ENCODE assay signal across 15 cellular contexts in the genomic region with DNA sequence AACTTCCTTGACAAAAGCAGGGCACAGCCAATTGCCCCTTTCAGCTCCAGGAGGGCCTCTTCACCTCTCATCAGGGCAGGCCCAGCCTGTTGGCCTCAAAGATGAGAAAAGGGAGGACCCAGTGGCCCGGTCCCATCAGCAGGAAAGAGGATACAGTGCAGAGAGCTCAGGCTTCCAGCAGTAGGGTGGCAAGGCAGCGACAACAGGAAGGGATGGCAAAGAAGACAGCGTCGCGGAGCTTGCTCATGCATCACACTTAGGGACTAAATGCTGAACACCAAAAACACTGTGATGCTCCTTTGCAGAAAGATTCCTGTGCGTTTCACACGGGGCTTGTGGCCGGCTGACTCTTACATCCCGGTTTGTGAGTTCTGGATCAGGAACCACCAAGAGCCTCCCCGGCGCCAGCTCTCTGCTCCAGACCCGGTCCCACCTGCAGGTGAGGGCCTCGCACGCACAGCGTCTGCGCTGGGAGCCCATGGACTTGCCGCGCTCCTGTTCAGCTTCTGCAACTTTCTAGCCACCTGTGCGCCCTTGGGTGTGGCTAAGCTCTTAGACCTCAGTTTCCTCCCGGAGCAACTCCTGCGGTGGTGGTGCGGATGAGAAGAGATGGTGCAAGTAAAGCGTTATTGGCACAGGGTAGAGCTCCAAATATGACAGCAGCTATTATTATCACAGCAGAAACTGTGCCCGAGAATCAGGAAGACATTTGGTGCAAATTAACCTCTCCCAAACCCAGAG. TPM values are rescaled to one million over a fixed set of nuclear protein-coding genes. Genes with fewer than 3 reads are reported as not detected.
DNase-seq lines count a peak whose midpoint lies in the region; ATAC-seq, FAIRE-seq and TF ChIP-seq lines count a peak whose summit lies in the region.
"Had no signal": no experiment of that assay in that cellular context is flagged by ENCODE, and none has a peak within 500 bp of the region (broad histone marks: within the 10 kb centered on the region; RNA-seq: fewer than 3 reads in every experiment).

No MANE protein-coding gene starts in this region.

- no peak overlapping the region for H2BK120ac ChIP-seq in H1 (replicated peaks; ENCODE audit: low read depth, low read length)

- H4K20me1 ChIP-seq in H1 (replicated peaks in 1 of 2; ENCODE audit: control insufficient read depth in 1 of 2, insufficient read depth in 2 of 2, low read length in 2 of 2): no peaks in the 10 kb centered on the region

- H3K18ac ChIP-seq in H1 (ENCODE audit: extremely low read depth, low read length): no peak overlapping the region

- H3K9ac ChIP-seq in H1 (replicated peaks in 1 of 4; ENCODE audit: extremely low read depth in 1 of 4, low read depth in 3 of 4, low read length in 3 of 4): no peak overlapping the region

- CTCF ChIA-PET in H1 (lab: Charles Lee; ENCODE audit: partially characterized antibody): interaction anchor here (0.9 to 1.4 kb wide), 6 partner anchors 15 to 177 kb away, joined by 3 to 4 read pairs (median 3); partner anchors contain the start of genes CFAP251 and LRRC43

- POLR2A ChIA-PET in H1 (lab: Charles Lee; ENCODE audit: partially characterized antibody): interaction anchor here (1.0 to 1.8 kb wide), 3 partner anchors 10 to 15 kb away, joined by 3 to 9 read pairs (median 3); no protein-coding TSS in a partner anchor

- H3K27ac ChIP-seq in H1 (ENCODE audit: low read depth, low read length) (no peak overlapping the region), esophagus squamous epithelium (no peak overlapping the region), prostate gland (no peak overlapping the region)
- H3K27ac ChIP-seq: 22Rv1, tibial nerve had no signal

- H3K4me3 ChIP-seq in H1 (ENCODE audit: extremely low read depth in 1 of 4, insufficient read depth in 2 of 4, low read depth in 3 of 4, low read length in 4 of 4) (no peak overlapping the region), esophagus squamous epithelium (no peak overlapping the region), prostate gland (no peak overlapping the region)
- H3K4me3 ChIP-seq: tibial nerve had no signal

- peaks cover 9% of the 10 kb centered on the region for H3K4me1 Mint-ChIP-seq in T-helper 1 cell treated with Interleukin-12 subunit alpha and Interleukin-12 subunit beta and Interleukin-4 antibody, amounts not matched to agents 30 μg/mL and 1 μg/mL, for 36 hours (ENCODE audit: low read depth)

- no peak overlapping the region for H3K4ac ChIP-seq in H1 (replicated peaks; ENCODE audit: insufficient read length, low read depth, low read length)

- no peak overlapping the region for H2BK12ac ChIP-seq in H1 (ENCODE audit: low read depth, low read length)

- H2AK5ac ChIP-seq in H1 (ENCODE audit: low read depth, low read length): no peak overlapping the region

- no peaks in the 10 kb centered on the region for H3K27me3 ChIP-seq in H1 (replicated peaks in 1 of 4; ENCODE audit: control insufficient read depth in 3 of 4, extremely low read depth in 1 of 4, insufficient read depth in 3 of 4, low read length in 3 of 4)
- peaks cover 0 to 96% (median 0%) of the 10 kb centered on the region in 4 donors for H3K27me3 ChIP-seq in esophagus squamous epithelium
- no peaks in the 10 kb centered on the region for H3K27me3 ChIP-seq in prostate gland (replicated peaks; ENCODE audit: insufficient read depth)
- H3K27me3 ChIP-seq: tibial nerve had no signal

- ATAC-seq in GM18867 (IDR thresholded peaks at IDR 0.05; ENCODE audit: unreplicated experiment): no peak

- 0 out of 2 replicates have a peak overlapping the region, but pooled peaks have one; percentile 29 for H2BK15ac ChIP-seq in H1 (ENCODE audit: low read length)

- H3K4me2 ChIP-seq in H1 (ENCODE audit: insufficient read depth in 1 of 2, low read depth in 2 of 2, low read length in 2 of 2): no peak overlapping the region

- peak; percentile 18 to 40 for DNase-seq in NOMO-1 (lab: John Stamatoyannopoulos, UW; ENCODE audit: unreplicated experiment in 2 of 2)
- no peak for DNase-seq in NOMO-1 treated with dmso at 0.1 percent for 144 hours (lab: John Stamatoyannopoulos, UW; ENCODE audit: unreplicated experiment)
- DNase-seq in GM19239 (ENCODE audit: insufficient read length, low spot score): no peak
- DNase-seq in H1 (ENCODE audit: low read depth in 1 of 2, low spot score in 2 of 2): no peak
- DNase-seq in esophagus squamous epithelium (lab: John Stamatoyannopoulos, UW): no peak
- DNase-seq in prostate gland (ENCODE audit: low spot score): no peak
- DNase-seq: activated CD8-positive, alpha-beta memory T cell treated with anti-CD3 and anti-CD28 coated beads, Interleukin-2, amount 50 U/mL, for 4 hours; effector CD8-positive, alpha-beta T cell; foreskin fibroblast; midbrain; NCI-H1105 treated with DMSO at 0.1 percent for 48 hours had no signal

- no peak overlapping the region for H3K56ac ChIP-seq in H1 (replicated peaks; ENCODE audit: insufficient read length, low read depth, low read length)

- no peaks in the 10 kb centered on the region for H3K79me2 ChIP-seq in H1 (ENCODE audit: control insufficient read depth in 1 of 2, insufficient read depth in 2 of 2, low read length in 2 of 2)

- peak; percentile 54 for FAIRE-seq in GM19239 (lab: Jason Lieb, UNC)
- no peak for FAIRE-seq in H1 (lab: Jason Lieb, UNC)

- H3K27ac Mint-ChIP-seq in T-helper 1 cell treated with Interleukin-12 subunit alpha and Interleukin-12 subunit beta and Interleukin-4 antibody, amounts not matched to agents 30 μg/mL and 1 μg/mL, for 36 hours: no peak overlapping the region

- no peaks in the 10 kb centered on the region for H3K23me2 ChIP-seq in H1 (ENCODE audit: low read depth, low read length)

- no peaks in the 10 kb centered on the region for H3K9me3 ChIP-seq in H1 (ENCODE audit: insufficient read depth in 2 of 2, low read depth in 1 of 2, low read length in 1 of 2)
- H3K9me3 ChIP-seq in esophagus squamous epithelium: no peaks in the 10 kb centered on the region
- no peaks in the 10 kb centered on the region for H3K9me3 ChIP-seq in prostate gland
- H3K9me3 ChIP-seq: tibial nerve had no signal

- 92% methylated on average over 24 of the region's 24 CpGs; no CpG with 5 or more reads in 1 of the 2 experiments for WGBS in H1 (ENCODE audit: extremely low coverage in 1 of 2, insufficient coverage in 1 of 2, insufficient read length in 1 of 2, insufficient replicate concordance in 2 of 2, low coverage in 1 of 2, low lambda C conversion rate in 2 of 2, missing lambda C conversion rate in 1 of 2), 2 experiments
- 85 to 91% methylated on average over 13 to 19 of the region's 24 CpGs for WGBS in esophagus squamous epithelium, 2 donors
- 86% methylated on average over 24 of the region's 24 CpGs for WGBS in prostate gland

- no peaks in the 10 kb centered on the region for H3K9me3 Mint-ChIP-seq in T-helper 1 cell treated with Interleukin-12 subunit alpha and Interleukin-12 subunit beta and Interleukin-4 antibody, amounts not matched to agents 30 μg/mL and 1 μg/mL, for 36 hours

- H3K14ac ChIP-seq in H1 (ENCODE audit: insufficient read length): no peak overlapping the region

- TF ChIP-seq CTCF in H1 (IDR thresholded peaks at IDR 0.05; ENCODE audit: control extremely low read depth in 1 of 3, insufficient read depth in 1 of 3, low read depth in 1 of 3, low read length in 3 of 3) (no peak), esophagus squamous epithelium (IDR thresholded peaks at IDR 0.05) (no peak), prostate gland (IDR thresholded peaks at IDR 0.05) (no peak)

- peak overlapping the region; percentile 60 for H3K4me3 Mint-ChIP-seq in T-helper 1 cell treated with Interleukin-12 subunit alpha and Interleukin-12 subunit beta and Interleukin-4 antibody, amounts not matched to agents 30 μg/mL and 1 μg/mL, for 36 hours

- H2AFZ ChIP-seq in H1 (ENCODE audit: low read length): no peak overlapping the region

- no peak overlapping the region for H4K91ac ChIP-seq in H1 (replicated peaks; ENCODE audit: insufficient read length, low read length)

- no peak for TF ChIP-seq RAD21 in H1 (IDR thresholded peaks at IDR 0.05 in 1 of 2, conservative IDR thresholded peaks at IDR 0.05 in 1 of 2; ENCODE audit: low read depth in 2 of 2, low read length in 2 of 2)

- TF ChIP-seq POLR2A in H1 (IDR thresholded peaks at IDR 0.05; ENCODE audit: control extremely low read depth in 1 of 2, low read depth in 2 of 2, low read length in 2 of 2) (no peak), esophagus squamous epithelium (IDR thresholded peaks at IDR 0.05) (no peak), prostate gland (IDR thresholded peaks at IDR 0.05) (no peak)

- intact Hi-C loops in esophagus squamous epithelium (cut with DNase I): no loop called here
- intact Hi-C loops in prostate gland (cut with DNase I): no loop called here

- H2BK5ac ChIP-seq in H1 (ENCODE audit: low read depth, low read length): no peak overlapping the region

- H2BK20ac ChIP-seq in H1 (ENCODE audit: low read length): no peak overlapping the region

- no peak overlapping the region for H4K8ac ChIP-seq in H1 (ENCODE audit: extremely low read depth, insufficient read depth, low read length)

- no peaks in the 10 kb centered on the region for H3K79me1 ChIP-seq in H1 (ENCODE audit: low read depth, low read length)

- TF ChIP-seq EP300 in H1 (IDR thresholded peaks at IDR 0.05; ENCODE audit: borderline replicate concordance in 1 of 2, low read depth in 2 of 2, low read length in 2 of 2): no peak

- no peak overlapping the region for H3K23ac ChIP-seq in H1 (ENCODE audit: insufficient read length)

- H3K4me1 ChIP-seq in H1 (replicated peaks in 1 of 4; ENCODE audit: control insufficient read depth in 3 of 4, insufficient read depth in 4 of 4, low read length in 3 of 4) (peaks cover 0 to 3% (median 0%) of the 10 kb centered on the region in 4 experiments; a peak in 2 of 7 replicates), esophagus squamous epithelium (peaks cover 8 to 31% (median 8%) of the 10 kb centered on the region in 3 donors), prostate gland (replicated peaks) (no peaks in the 10 kb centered on the region)

- H3K27me3 Mint-ChIP-seq in T-helper 1 cell treated with Interleukin-12 subunit alpha and Interleukin-12 subunit beta and Interleukin-4 antibody, amounts not matched to agents 30 μg/mL and 1 μg/mL, for 36 hours (ENCODE audit: low read depth): peaks cover 19% of the 10 kb centered on the region

- peaks cover 2% of the 10 kb centered on the region for H3K36me3 Mint-ChIP-seq in T-helper 1 cell treated with Interleukin-12 subunit alpha and Interleukin-12 subunit beta and Interleukin-4 antibody, amounts not matched to agents 30 μg/mL and 1 μg/mL, for 36 hours (ENCODE audit: low read depth)

- H4K5ac ChIP-seq in H1 (ENCODE audit: insufficient read length, low read depth, low read length): no peak overlapping the region

- H3K36me3 ChIP-seq in H1 (ENCODE audit: control insufficient read depth in 2 of 4, insufficient read depth in 4 of 4, low read length in 3 of 4) (no peaks in the 10 kb centered on the region), esophagus squamous epithelium (no peaks in the 10 kb centered on the region), prostate gland (no peaks in the 10 kb centered on the region)
- H3K36me3 ChIP-seq: tibial nerve had no signal

RNA-seq across cellular contexts. Expression of gene BCL7A, which starts 15.3 kb away (rescaled TPM):
- total RNA-seq in H1 (2021; fragmentation: NEBNext Ultra II Directional; extraction: Animal tissue kit (Norgen Biotek cat#: 25700)): 12.7 and 13.6 TPM in 2 replicates
- polyA plus RNA-seq in H1 (2011; rRNA removed): 11.9 and 13.9 TPM in 2 replicates
- polyA plus RNA-seq in H1 (2011; cell fraction: cytosol; rRNA removed): 10.4 TPM
- polyA plus RNA-seq in H1 (2011; cell fraction: nucleus; rRNA removed): 12.9 TPM
- 10.9 to 13.5 TPM (median 11.5 TPM) in 4 replicates for polyA plus RNA-seq in H1 (2012, experiment 1 of 2)
- 7.6 TPM for polyA plus RNA-seq in H1 (2012, experiment 2 of 2)
- polyA plus RNA-seq in H1 (2013, experiment 1 of 2): 6.2 TPM
- 6.1 TPM for polyA plus RNA-seq in H1 (2013, experiment 2 of 2)
- 11.8 and 13.5 TPM in 2 replicates for polyA minus RNA-seq in H1 (2011; rRNA and poly(A)+ RNA removed)
- 10.1 TPM for polyA minus RNA-seq in H1 (2011; cell fraction: cytosol; rRNA and poly(A)+ RNA removed)
- polyA minus RNA-seq in H1 (2011; cell fraction: nucleus; rRNA and poly(A)+ RNA removed): 11.5 TPM
- total RNA-seq in esophagus squamous epithelium (1 to 10 TPM; 2.5 to 8.6 (median 5.1) TPM), prostate gland (10 to 100 TPM; 10.3 to 15.4 TPM)

Comparison
In these comparisons a context has a peak if more than half of its experiments do, and no peak if none do; other contexts are left out.
1. DNase-seq: peak in NOMO-1 (2 of 2); none in NOMO-1 treated with dmso at 0.1 percent for 144 hours (single experiment), GM19239 (single experiment), H1 (0 of 2), esophagus squamous epithelium (single experiment) and prostate gland (single experiment).